11 cellular contexts compared by ENCODE assay signal in genomic region chr15:91946914-91947313, GRCh38.
A peak's percentile ranks its signal among the peaks of the same experiment; 100 is the strongest.
DNase-seq lines count a peak whose midpoint lies in the region; ATAC-seq, FAIRE-seq and TF ChIP-seq lines count a peak whose summit lies in the region.
"Had no signal": no experiment of that assay in that cellular context is flagged by ENCODE, and none has a peak within 500 bp of the region (broad histone marks: within the 10 kb centered on the region; RNA-seq: fewer than 3 reads in every experiment).

No MANE protein-coding gene starts in this region.

- H3K79me2 ChIP-seq in keratinocyte (ENCODE audit: control insufficient read depth, insufficient read depth, low read length): peaks cover 52% of the 10 kb centered on the region

- TF ChIP-seq POLR2A in adrenal gland (IDR thresholded peaks at IDR 0.05): no peak

- no peaks in the 10 kb centered on the region for H3K27me3 ChIP-seq in HUES48 (ENCODE audit: control insufficient read depth, insufficient read depth, low read length)
- H3K27me3 ChIP-seq in keratinocyte (ENCODE audit: control insufficient read depth, extremely low read depth, insufficient read depth, low read length): no peaks in the 10 kb centered on the region
- H3K27me3 ChIP-seq in adrenal gland: no peaks in the 10 kb centered on the region

- peak overlapping the region; percentile 84 for H3K4me2 ChIP-seq in keratinocyte (ENCODE audit: control insufficient read depth, extremely low read depth, insufficient read depth, low read depth, low read length)

- TF ChIP-seq CTCF in MCF 10A (IDR thresholded peaks at IDR 0.05; ENCODE audit: unreplicated experiment): no peak
- no peak for TF ChIP-seq CTCF in keratinocyte (optimal IDR thresholded peaks at IDR 0.05 in 1 of 3, IDR thresholded peaks at IDR 0.05 in 1 of 3, conservative IDR thresholded peaks at IDR 0.05 in 1 of 3; ENCODE audit: extremely low read depth in 1 of 3, insufficient read depth in 2 of 3, low read length in 3 of 3)
- TF ChIP-seq CTCF in adrenal gland (IDR thresholded peaks at IDR 0.05): peak in 1 of 6 experiments; percentile 19

- H3K36me3 ChIP-seq in HUES48 (ENCODE audit: control insufficient read depth, insufficient read depth, low read length) (no peaks in the 10 kb centered on the region), keratinocyte (ENCODE audit: control insufficient read depth in 2 of 2, extremely low read depth in 1 of 2, insufficient read depth in 2 of 2, low read length in 2 of 2) (no peaks in the 10 kb centered on the region), adrenal gland (replicated peaks in 1 of 2) (no peaks in the 10 kb centered on the region)

- no peaks in the 10 kb centered on the region for H3K9me3 ChIP-seq in HUES48 (ENCODE audit: control insufficient read depth, insufficient read depth, low read length)
- no peaks in the 10 kb centered on the region for H3K9me3 ChIP-seq in keratinocyte (ENCODE audit: control insufficient read depth, low read depth, low read length)
- no peaks in the 10 kb centered on the region for H3K9me3 ChIP-seq in adrenal gland (replicated peaks in 1 of 3)

- H3K9ac ChIP-seq in HUES48 (ENCODE audit: low read depth, low read length): no peak overlapping the region
- peak overlapping the region; percentile 81 for H3K9ac ChIP-seq in keratinocyte (ENCODE audit: control insufficient read depth, extremely low read depth, insufficient read depth, low read length)

- DNase-seq in MCF 10A (ENCODE audit: unreplicated experiment): no peak
- DNase-seq in keratinocyte (ENCODE audit: low read depth, low spot score): no peak
- DNase-seq in HUDEP-2 (lab: John Stamatoyannopoulos, UW; ENCODE audit: unreplicated experiment in 76 of 76): no peak
- DNase-seq in adrenal gland: no peak
- DNase-seq: activated CD8-positive, alpha-beta T cell treated with anti-CD3 and anti-CD28 coated beads, Interleukin-2, amount 10 ng/mL, durations not matched to agents 7 days and 5 days; CD4-positive, alpha-beta memory T cell; NCI-H510A treated with DMSO at 0.1 percent for 48 hours had no signal

- H3K36me3 Mint-ChIP-seq in MCF 10A (ENCODE audit: insufficient read depth, unreplicated experiment): no peaks in the 10 kb centered on the region
- H3K36me3 Mint-ChIP-seq: CD4-positive, alpha-beta memory T cell had no signal

- no TSS peak for BruUV-seq in MCF 10A (replicated peaks; lab: Mats Ljungman, UMichigan)

- CTCF ChIA-PET in MCF 10A (lab: Yijun Ruan, JAX): interaction anchor here (0.6 to 1.9 kb wide), 14 partner anchors 9 to 990 kb away, joined by 3 to 14 read pairs (median 4); partner anchors contain the start of gene SLCO3A1

- H3K27ac ChIP-seq in HUES48 (ENCODE audit: low read depth, low read length): peak overlapping the region; percentile 90
- peak overlapping the region; percentile 96 for H3K27ac ChIP-seq in keratinocyte (ENCODE audit: control insufficient read depth, insufficient read depth, low read length)
- H3K27ac ChIP-seq in skin epidermis: peak overlapping the region in 19 of 21 experiments; percentile 8 to 81 (median 62)
- peak overlapping the region in 2 of 5 donors; percentile 46 to 58 for H3K27ac ChIP-seq in adrenal gland

- no peaks in the 10 kb centered on the region for H3K27me3 Mint-ChIP-seq in MCF 10A (ENCODE audit: insufficient read depth, unreplicated experiment)
- H3K27me3 Mint-ChIP-seq: CD4-positive, alpha-beta memory T cell had no signal

- H3K9me1 ChIP-seq in keratinocyte (ENCODE audit: control insufficient read depth, extremely low read depth, insufficient read depth, low read length): no peaks in the 10 kb centered on the region

- H3K27ac Mint-ChIP-seq in MCF 10A (ENCODE audit: low read depth, unreplicated experiment): peak overlapping the region; percentile 90
- H3K27ac Mint-ChIP-seq: activated CD8-positive, alpha-beta T cell treated with anti-CD3 and anti-CD28 coated beads, Interleukin-2, amount 10 ng/mL, durations not matched to agents 7 days and 5 days had no signal

- H3K4me1 ChIP-seq in HUES48 (ENCODE audit: control insufficient read depth, insufficient read depth, low read length) (peaks cover 57% of the 10 kb centered on the region), keratinocyte (ENCODE audit: control insufficient read depth, extremely low read depth, insufficient read depth, low read length) (peaks cover 62% of the 10 kb centered on the region), adrenal gland (replicated peaks in 1 of 2) (peaks cover 12 to 51% of the 10 kb centered on the region in 2 donors)

- FAIRE-seq in keratinocyte (lab: Jason Lieb, UNC): no peak

- 58 to 67% (median 65%) methylated on average over 10 to 11 of the region's 11 CpGs for WGBS in adrenal gland, 4 donors

- no peaks in the 10 kb centered on the region for H4K20me1 ChIP-seq in keratinocyte (ENCODE audit: control insufficient read depth, extremely low read depth, insufficient read depth, low read length)

- dilution Hi-C loops in keratinocyte (cut with MboI; ENCODE audit: extremely low pct_ligation_motif_present, low sequenced_read_pairs): no loop called here

- H3K4me3 ChIP-seq in HUES48 (ENCODE audit: low read depth, low read length) (no peak overlapping the region), keratinocyte (ENCODE audit: control insufficient read depth in 2 of 3, extremely low read depth in 1 of 3, insufficient read depth in 2 of 3, low read depth in 1 of 3, low read length in 3 of 3) (no peak overlapping the region), skin epidermis (no peak overlapping the region), adrenal gland (no peak overlapping the region)

- ATAC-seq in GM18873 (IDR thresholded peaks at IDR 0.05; ENCODE audit: low FRiP score, unreplicated experiment) (no peak), GM21619 (IDR thresholded peaks at IDR 0.05; ENCODE audit: unreplicated experiment) (no peak)
- ATAC-seq: activated CD8-positive, alpha-beta T cell treated with anti-CD3 and anti-CD28 coated beads, Interleukin-2, amount 10 ng/mL, durations not matched to agents 7 days and 5 days had no signal

- H3K4me1 Mint-ChIP-seq in MCF 10A (ENCODE audit: insufficient read depth, unreplicated experiment): peaks cover 71% of the 10 kb centered on the region

- H2AFZ ChIP-seq in keratinocyte (ENCODE audit: control insufficient read depth, low read length): no peak overlapping the region

- intact Hi-C loops in MCF 10A (cut with micrococcal nuclease): loop anchor here (10.0 kb wide), 1 partner anchor 242 kb away; no protein-coding TSS in a partner anchor
- intact Hi-C loops in adrenal gland (cut with DNase I): loop anchor here in 1 of 2 donors (10.0 kb wide), 2 partner anchors 92 to 128 kb away; partner anchors contain the start of gene SLCO3A1

- H3K4me3 Mint-ChIP-seq in MCF 10A (ENCODE audit: unreplicated experiment): no peak overlapping the region
- H3K4me3 Mint-ChIP-seq: activated CD8-positive, alpha-beta T cell treated with anti-CD3 and anti-CD28 coated beads, Interleukin-2, amount 10 ng/mL, durations not matched to agents 7 days and 5 days had no signal

- POLR2A ChIA-PET in MCF 10A (lab: Yijun Ruan, JAX): interaction anchor here (0.5 to 4.9 kb wide), 6 partner anchors 12 to 866 kb away, joined by 3 to 45 read pairs (median 4); partner anchors contain the start of gene SLCO3A1

- H3K9me3 Mint-ChIP-seq in MCF 10A (ENCODE audit: unreplicated experiment): no peaks in the 10 kb centered on the region
- H3K9me3 Mint-ChIP-seq: CD4-positive, alpha-beta memory T cell had no signal
